ENCODE assay signal across 17 cellular contexts in genomic region chr15:33535135-33535534, GRCh38.
DNase-seq lines count a peak whose midpoint lies in the region; ATAC-seq, FAIRE-seq and TF ChIP-seq lines count a peak whose summit lies in the region.
"Had no signal": no experiment of that assay in that cellular context is flagged by ENCODE, and none has a peak within 500 bp of the region (broad histone marks: within the 10 kb centered on the region; RNA-seq: fewer than 3 reads in every experiment).

No MANE protein-coding gene starts in this region.

- H3K9me3 Mint-ChIP-seq in activated T-cell treated with anti-CD3 and anti-CD28 coated beads, Interleukin-2, amount 50 U/mL, for 72 hours = no peaks in the 10 kb centered on the region
- H3K9me3 Mint-ChIP-seq in activated CD4-positive, alpha-beta T cell treated with anti-CD3 and anti-CD28 coated beads for 36 hours (ENCODE audit: low read depth) = no peaks in the 10 kb centered on the region
- H3K9me3 Mint-ChIP-seq: CD4-positive, alpha-beta T cell had no signal

- H3K27ac ChIP-seq in K562 (ENCODE audit: extremely low read depth, low read depth, low read length) = no peak overlapping the region
- peak overlapping the region in 3 of 4 donors; percentile 18 to 44 (median 18) for H3K27ac ChIP-seq in gastrocnemius medialis
- H3K27ac ChIP-seq in transverse colon = no peak overlapping the region
- H3K27ac ChIP-seq: BLaER1 treated with 17β-estradiol and CSF1 and Interleukin-3, amounts not matched to agents 10 nM and 100 nM; GM23248; HL-60 had no signal

- H3K9me1 ChIP-seq in K562 (ENCODE audit: control insufficient read depth, insufficient read depth, low read length) = no peaks in the 10 kb centered on the region

- H3K4me1 ChIP-seq in Loucy (ENCODE audit: insufficient read depth, low read length, poor library complexity, severe bottlenecking) = no peaks in the 10 kb centered on the region
- H3K4me1 ChIP-seq in K562 (replicated peaks in 1 of 2; ENCODE audit: control insufficient read depth in 2 of 2, insufficient read depth in 2 of 2, low read length in 2 of 2) = no peaks in the 10 kb centered on the region
- peaks cover 7 to 14% of the 10 kb centered on the region in 2 donors for H3K4me1 ChIP-seq in gastrocnemius medialis
- no peaks in the 10 kb centered on the region for H3K4me1 ChIP-seq in transverse colon

- TF ChIP-seq RAD21 in K562 (CRISPR knock-in tag; conservative IDR thresholded peaks at IDR 0.05 in 1 of 2, IDR thresholded peaks at IDR 0.05 in 1 of 2) = no peak

- CTCF ChIA-PET in K562 (lab: Yijun Ruan, JAX; ENCODE audit: low intra/inter-chr PET ratio) = no interaction called here
- CTCF ChIA-PET in activated CD4-positive, alpha-beta T cell treated with anti-CD3 and anti-CD28 coated beads for 36 hours (lab: Charles Lee) = no interaction called here

- no peaks in the 10 kb centered on the region for H3F3A ChIP-seq in Loucy (ENCODE audit: low read depth)

- H3K79me2 ChIP-seq in Loucy (ENCODE audit: insufficient read depth, low read length) (no peaks in the 10 kb centered on the region), K562 (ENCODE audit: control insufficient read depth, insufficient read depth, low read length) (no peaks in the 10 kb centered on the region)

- FAIRE-seq in K562 (lab: Jason Lieb, UNC) = no peak
- FAIRE-seq: H54 had no signal

- H3K9ac ChIP-seq in Loucy (ENCODE audit: low read depth, low read length, poor library complexity, severe bottlenecking) (no peak overlapping the region), K562 (ENCODE audit: insufficient read depth in 1 of 2, low read depth in 2 of 2, low read length in 2 of 2) (no peak overlapping the region)
- H3K9ac ChIP-seq: BLaER1 treated with 17β-estradiol and CSF1 and Interleukin-3, amounts not matched to agents 10 nM and 100 nM; GM23248 had no signal

- H3K27me3 ChIP-seq in Loucy (ENCODE audit: insufficient read depth, low read length, poor library complexity, severe bottlenecking) = peaks cover 7% of the 10 kb centered on the region
- H3K27me3 ChIP-seq in K562 (ENCODE audit: control insufficient read depth in 2 of 2, insufficient read depth in 2 of 2, low read length in 2 of 2) = no peaks in the 10 kb centered on the region
- H3K27me3 ChIP-seq in gastrocnemius medialis = no peaks in the 10 kb centered on the region
- no peaks in the 10 kb centered on the region for H3K27me3 ChIP-seq in transverse colon
- H3K27me3 ChIP-seq: BLaER1 treated with 17β-estradiol and CSF1 and Interleukin-3, amounts not matched to agents 10 nM and 100 nM had no signal

- TF ChIP-seq POLR2A in K562 (conservative IDR thresholded peaks at IDR 0.05) = no peak
- no peak for TF ChIP-seq POLR2A in gastrocnemius medialis (IDR thresholded peaks at IDR 0.05)
- no peak for TF ChIP-seq POLR2A in transverse colon (IDR thresholded peaks at IDR 0.05)

- no peak overlapping the region for H3K27ac Mint-ChIP-seq in activated T-cell treated with anti-CD3 and anti-CD28 coated beads, Interleukin-2, amount 50 U/mL, for 72 hours
- no peak overlapping the region for H3K27ac Mint-ChIP-seq in activated CD4-positive, alpha-beta T cell treated with anti-CD3 and anti-CD28 coated beads for 36 hours
- H3K27ac Mint-ChIP-seq: CD4-positive, alpha-beta T cell had no signal

- peak; percentile 15 for DNase-seq in MV-4-11 (lab: John Stamatoyannopoulos, UW)
- DNase-seq in K562 (ENCODE audit: extremely low read depth in 1 of 4, low spot score in 3 of 4) = no peak
- DNase-seq in gastrocnemius medialis = no peak
- DNase-seq in activated T-cell treated with anti-CD3 and anti-CD28 coated beads, Interleukin-2, amount 50 U/mL, for 72 hours = no peak
- no peak for DNase-seq in activated CD4-positive, alpha-beta T cell treated with anti-CD3 and anti-CD28 coated beads for 36 hours
- DNase-seq in transverse colon = no peak
- DNase-seq: 8988T; ACHN; Calu3; CD4-positive, alpha-beta T cell; DMS 273 treated with DMSO at 0.1 percent for 48 hours; GM23248 had no signal

- no TSS peak for BruUV-seq in K562 (replicated peaks; lab: Mats Ljungman, UMichigan)

- TF ChIP-seq CTCF in Loucy (conservative IDR thresholded peaks at IDR 0.05; ENCODE audit: low read length) (no peak), K562 (IDR thresholded peaks at IDR 0.05 in 2 of 3, conservative IDR thresholded peaks at IDR 0.05 in 1 of 3; ENCODE audit: insufficient read depth in 2 of 3, low read depth in 1 of 3, low read length in 3 of 3) (no peak), gastrocnemius medialis (IDR thresholded peaks at IDR 0.05 in 4 of 5, conservative IDR thresholded peaks at IDR 0.05 in 1 of 5) (no peak), transverse colon (IDR thresholded peaks at IDR 0.05) (no peak)

- no peaks in the 10 kb centered on the region for H3K9me2 ChIP-seq in Loucy (replicated peaks; ENCODE audit: low read depth, low read length)

- no peak for ATAC-seq in K562
- peak; percentile 39 to 78 for ATAC-seq in gastrocnemius medialis
- ATAC-seq in activated T-cell treated with anti-CD3 and anti-CD28 coated beads, Interleukin-2, amount 50 U/mL, for 72 hours (replicated peaks in 1 of 2) = no peak
- ATAC-seq in activated CD4-positive, alpha-beta T cell treated with anti-CD3 and anti-CD28 coated beads for 36 hours = no peak
- ATAC-seq: HCT116 had no signal

- H3K4me3 ChIP-seq in Loucy (ENCODE audit: low read length, poor library complexity, severe bottlenecking) (no peak overlapping the region), K562 (no peak overlapping the region), gastrocnemius medialis (no peak overlapping the region), transverse colon (no peak overlapping the region)
- H3K4me3 ChIP-seq: BLaER1 treated with 17β-estradiol and CSF1 and Interleukin-3, amounts not matched to agents 10 nM and 100 nM; GM23248 had no signal

- H2AFZ ChIP-seq in Loucy (ENCODE audit: low read length) (0 out of 2 replicates have a peak overlapping the region, but pooled peaks have one; percentile 1), K562 (ENCODE audit: low read depth, low read length) (no peak overlapping the region)
- H2AFZ ChIP-seq: GM23248 had no signal

- H3K4me1 Mint-ChIP-seq in activated T-cell treated with anti-CD3 and anti-CD28 coated beads, Interleukin-2, amount 50 U/mL, for 72 hours (ENCODE audit: low read depth) = no peaks in the 10 kb centered on the region
- H3K4me1 Mint-ChIP-seq in activated CD4-positive, alpha-beta T cell treated with anti-CD3 and anti-CD28 coated beads for 36 hours = no peaks in the 10 kb centered on the region

- in situ Hi-C loops in K562 (cut with MboI) (no loop called here), gastrocnemius medialis (cut with MboI; ENCODE audit: low sequenced_read_pairs in 4 of 4) (no loop called here), transverse colon (cut with MboI; ENCODE audit: low pct_ligation_motif_present in 1 of 4, low pct_unique_long_range_greater_than_20kb in 1 of 4, low sequenced_read_pairs in 3 of 4) (no loop called here)

- WGBS in K562 (ENCODE audit: insufficient coverage, low coverage, missing lambda C conversion rate) = 0% methylated on average over 3 of the region's 3 CpGs
- WGBS in transverse colon (ENCODE audit: low coverage in 1 of 2), 2 donors = 54 to 63% methylated on average over 3 of the region's 3 CpGs

- H3K9me3 ChIP-seq in Loucy (ENCODE audit: insufficient read depth, low read depth, low read length) = no peaks in the 10 kb centered on the region
- no peaks in the 10 kb centered on the region for H3K9me3 ChIP-seq in K562 (replicated peaks; ENCODE audit: control insufficient read depth, insufficient read depth, low read depth, low read length)
- H3K9me3 ChIP-seq in gastrocnemius medialis = no peaks in the 10 kb centered on the region
- H3K9me3 ChIP-seq in transverse colon = no peaks in the 10 kb centered on the region
- H3K9me3 ChIP-seq: BLaER1 treated with 17β-estradiol and CSF1 and Interleukin-3, amounts not matched to agents 10 nM and 100 nM had no signal

- H3K36me3 ChIP-seq in Loucy (ENCODE audit: insufficient read depth, low read length) (no peaks in the 10 kb centered on the region), K562 (ENCODE audit: control insufficient read depth, insufficient read depth, low read length) (no peaks in the 10 kb centered on the region), gastrocnemius medialis (no peaks in the 10 kb centered on the region), transverse colon (no peaks in the 10 kb centered on the region)
- H3K36me3 ChIP-seq: BLaER1 treated with 17β-estradiol and CSF1 and Interleukin-3, amounts not matched to agents 10 nM and 100 nM had no signal

- intact Hi-C loops in K562 (cut with micrococcal nuclease) = no loop called here
- intact Hi-C loops in gastrocnemius medialis (cut with DNase I; ENCODE audit: low total_unique reads) = no loop called here
- intact Hi-C loops in activated CD4-positive, alpha-beta T cell treated with anti-CD3 and anti-CD28 coated beads for 36 hours (cut with DNase I, micrococcal nuclease) = no loop called here
- intact Hi-C loops in transverse colon (cut with DNase I; ENCODE audit: low total_unique reads) = no loop called here

- TF ChIP-seq EP300 in K562 (IDR thresholded peaks at IDR 0.05; ENCODE audit: low read length) (no peak), transverse colon (IDR thresholded peaks at IDR 0.05; ENCODE audit: low read depth) (no peak)

- POLR2A ChIA-PET in K562 (lab: Yijun Ruan, JAX) = no interaction called here
- POLR2A ChIA-PET in activated CD4-positive, alpha-beta T cell treated with anti-CD3 and anti-CD28 coated beads for 36 hours (lab: Charles Lee) = no interaction called here

- H3K36me3 Mint-ChIP-seq in activated T-cell treated with anti-CD3 and anti-CD28 coated beads, Interleukin-2, amount 50 U/mL, for 72 hours (ENCODE audit: insufficient read depth in 2 of 2) = no peaks in the 10 kb centered on the region
- H3K36me3 Mint-ChIP-seq in activated CD4-positive, alpha-beta T cell treated with anti-CD3 and anti-CD28 coated beads for 36 hours (ENCODE audit: low read depth) = no peaks in the 10 kb centered on the region

- no peaks in the 10 kb centered on the region for H4K20me1 ChIP-seq in Loucy (ENCODE audit: insufficient read depth, low read length, poor library complexity, severe bottlenecking)
- no peaks in the 10 kb centered on the region for H4K20me1 ChIP-seq in K562 (replicated peaks; ENCODE audit: control insufficient read depth, insufficient read depth, low read length)
- H4K20me1 ChIP-seq: BLaER1 treated with 17β-estradiol and CSF1 and Interleukin-3, amounts not matched to agents 10 nM and 100 nM had no signal

- H3K4me3 Mint-ChIP-seq in activated T-cell treated with anti-CD3 and anti-CD28 coated beads, Interleukin-2, amount 50 U/mL, for 72 hours = no peak overlapping the region
- no peak overlapping the region for H3K4me3 Mint-ChIP-seq in activated CD4-positive, alpha-beta T cell treated with anti-CD3 and anti-CD28 coated beads for 36 hours
- H3K4me3 Mint-ChIP-seq: CD4-positive, alpha-beta T cell had no signal

- H3K27me3 Mint-ChIP-seq in activated T-cell treated with anti-CD3 and anti-CD28 coated beads, Interleukin-2, amount 50 U/mL, for 72 hours (ENCODE audit: low read depth) = peaks cover 26% of the 10 kb centered on the region
- H3K27me3 Mint-ChIP-seq in activated CD4-positive, alpha-beta T cell treated with anti-CD3 and anti-CD28 coated beads for 36 hours = peaks cover 10% of the 10 kb centered on the region

- H3K4me2 ChIP-seq in Loucy (ENCODE audit: low read depth, low read length, poor library complexity, severe bottlenecking) = no peak overlapping the region
- H3K4me2 ChIP-seq in K562 (ENCODE audit: insufficient read depth, low read length) = no peak overlapping the region

Comparison
In these comparisons a context has a peak if more than half of its experiments do, and no peak if none do; other contexts are left out.
1. ATAC-seq: peak in gastrocnemius medialis (2 of 2); none in K562 (single experiment), activated T-cell treated with anti-CD3 and anti-CD28 coated beads, Interleukin-2, amount 50 U/mL, for 72 hours (0 of 2) and activated CD4-positive, alpha-beta T cell treated with anti-CD3 and anti-CD28 coated beads for 36 hours (single experiment).
2. H3K27ac ChIP-seq: peak in gastrocnemius medialis (3 of 4); none in K562 (single experiment) and transverse colon (0 of 4).